ENCODE assay signal across 3 cellular contexts in genomic region chr2:19560785-19561184, GRCh38.
TF ChIP-seq lines count a peak whose summit lies in the region.

No MANE protein-coding gene starts in this region.

TF ChIP-seq in A549, 52 proteins besides CTCF, POLR2A, EP300 and RAD21:
- TF ChIP-seq MAFK (IDR thresholded peaks at IDR 0.05; ENCODE audit: partially characterized antibody), result peak; percentile 93
- no peak for TF ChIP-seq ZC3H11A (IDR thresholded peaks at IDR 0.05)
- no peak for TF ChIP-seq EHMT2 (IDR thresholded peaks at IDR 0.05; ENCODE audit: low read depth)
TF ChIP-seq in A549: peak in this region for 1.

TF ChIP-seq in IMR-90, 13 proteins besides CTCF, POLR2A, EP300 and RAD21:
- TF ChIP-seq MAFK (IDR thresholded peaks at IDR 0.05; ENCODE audit: low read depth, low read length), result peak; percentile 92
- no peak for TF ChIP-seq RCOR1 (IDR thresholded peaks at IDR 0.05; ENCODE audit: insufficient replicate concordance, low read length)

TF ChIP-seq in H1, 55 proteins besides CTCF, POLR2A, EP300 and RAD21:
- TF ChIP-seq SRF (IDR thresholded peaks at IDR 0.05; ENCODE audit: low read depth, low read length) (no peak), MAFK (IDR thresholded peaks at IDR 0.05; ENCODE audit: low read depth, low read length) (peak; percentile 49; the same call in 1 of the 2 replicates)
